8 cellular contexts compared by ENCODE assay signal in genomic region chr10:11255796-11256444, GRCh38.
DNase-seq lines count a peak whose midpoint lies in the region; ATAC-seq and TF ChIP-seq lines count a peak whose summit lies in the region.
"Had no signal": no experiment of that assay in that cellular context is flagged by ENCODE, and none has a peak within 500 bp of the region (broad histone marks: within the 10 kb centered on the region; RNA-seq: fewer than 3 reads in every experiment).

No MANE protein-coding gene starts in this region.

- H3K36me3 ChIP-seq in HEK293 (ENCODE audit: control insufficient read depth in 2 of 2, insufficient read depth in 1 of 2, low read length in 2 of 2) (peaks cover 3 to 25% of the 10 kb centered on the region in 2 experiments; a peak in 2 of 3 replicates), mucosa of descending colon (ENCODE audit: low read depth) (no peaks in the 10 kb centered on the region), upper lobe of right lung (peaks cover 80% of the 10 kb centered on the region)
- H3K36me3 ChIP-seq: SJSA1 had no signal

- H3K36me3 Mint-ChIP-seq in progenitor cell of endocrine pancreas (ENCODE audit: insufficient read depth) (no peaks in the 10 kb centered on the region), chondrocyte (ENCODE audit: low read depth) (peaks cover 10% of the 10 kb centered on the region)

- no peaks in the 10 kb centered on the region for H3K4me1 Mint-ChIP-seq in progenitor cell of endocrine pancreas (ENCODE audit: low read depth)
- H3K4me1 Mint-ChIP-seq in chondrocyte (ENCODE audit: low read depth) = no peaks in the 10 kb centered on the region

- CTCF ChIA-PET in HEK293 (lab: Yijun Ruan, JAX) = no interaction called here

- TF ChIP-seq CTCF in HEK293 (tag by site-specific recombination; IDR thresholded peaks at IDR 0.05) (no peak), mucosa of descending colon (IDR thresholded peaks at IDR 0.05) (no peak), progenitor cell of endocrine pancreas (IDR thresholded peaks at IDR 0.05; ENCODE audit: unreplicated experiment) (no peak), upper lobe of right lung (IDR thresholded peaks at IDR 0.05) (no peak), chondrocyte (IDR thresholded peaks at IDR 0.05) (no peak)

- H3K4me3 ChIP-seq in HEK293 (ENCODE audit: low read depth, low read length) (no peak overlapping the region), mucosa of descending colon (no peak overlapping the region), upper lobe of right lung (no peak overlapping the region)
- H3K4me3 ChIP-seq: SJSA1 had no signal

- ATAC-seq in GM18511 (IDR thresholded peaks at IDR 0.05; ENCODE audit: unreplicated experiment) (peak; percentile 50), mucosa of descending colon (peak; percentile 60), upper lobe of right lung (no peak)

- no peaks in the 10 kb centered on the region for H3K4me1 ChIP-seq in HEK293 (ENCODE audit: control insufficient read depth, insufficient read depth, low read length)
- H3K4me1 ChIP-seq in mucosa of descending colon (ENCODE audit: low read depth) = no peaks in the 10 kb centered on the region
- H3K4me1 ChIP-seq in upper lobe of right lung = no peaks in the 10 kb centered on the region
- H3K4me1 ChIP-seq: SJSA1 had no signal

- H3K27ac ChIP-seq in HEK293 (ENCODE audit: extremely low read depth, low read depth, low read length) = no peak overlapping the region
- no peak overlapping the region for H3K27ac ChIP-seq in upper lobe of right lung
- H3K27ac ChIP-seq: SJSA1 had no signal

- no peak overlapping the region for H3K4me3 Mint-ChIP-seq in progenitor cell of endocrine pancreas (ENCODE audit: low read depth)
- no peak overlapping the region for H3K4me3 Mint-ChIP-seq in chondrocyte (ENCODE audit: unreplicated experiment)

- no peaks in the 10 kb centered on the region for H3K27me3 ChIP-seq in upper lobe of right lung

- POLR2A ChIA-PET in HEK293 (lab: Yijun Ruan, JAX) = interaction anchor here (0.6 kb wide), 1 partner anchor 30 kb away, joined by 3 read pairs; no protein-coding TSS in a partner anchor

- DNase-seq in NCI-H748 (lab: John Stamatoyannopoulos, UW; ENCODE audit: unreplicated experiment) = peak; percentile 79
- DNase-seq in mucosa of descending colon = no peak
- no peak for DNase-seq in progenitor cell of endocrine pancreas (ENCODE audit: low spot score, unreplicated experiment)
- no peak for DNase-seq in upper lobe of right lung
- DNase-seq in chondrocyte (ENCODE audit: low spot score) = no peak

- intact Hi-C loops in mucosa of descending colon (cut with DNase I, micrococcal nuclease) = no loop called here
- intact Hi-C loops in upper lobe of right lung (cut with DNase I) = no loop called here

- H3K27ac Mint-ChIP-seq in progenitor cell of endocrine pancreas = no peak overlapping the region
- no peak overlapping the region for H3K27ac Mint-ChIP-seq in chondrocyte (ENCODE audit: unreplicated experiment)

- H3K9me3 ChIP-seq in HEK293 (ENCODE audit: control insufficient read depth, insufficient read depth, low read depth, low read length) (no peaks in the 10 kb centered on the region), mucosa of descending colon (no peaks in the 10 kb centered on the region), upper lobe of right lung (no peaks in the 10 kb centered on the region)
- H3K9me3 ChIP-seq: SJSA1 had no signal

- H3K9me3 Mint-ChIP-seq in progenitor cell of endocrine pancreas (ENCODE audit: low read depth) (no peaks in the 10 kb centered on the region), chondrocyte (ENCODE audit: low read depth) (no peaks in the 10 kb centered on the region)

- H3K27me3 Mint-ChIP-seq in progenitor cell of endocrine pancreas (peaks cover 11% of the 10 kb centered on the region), chondrocyte (ENCODE audit: low read depth) (no peaks in the 10 kb centered on the region)

TF ChIP-seq in HEK293, 187 proteins besides CTCF, POLR2A, EP300 and RAD21:
- TF ChIP-seq SCRT1 (tag by site-specific recombination; IDR thresholded peaks at IDR 0.05; ENCODE audit: borderline replicate concordance) = peak; percentile 24; the same call in 1 of the 2 replicates
- peak; percentile 74 for TF ChIP-seq SCRT2 (tag by site-specific recombination; IDR thresholded peaks at IDR 0.05)
- TF ChIP-seq TSHZ1 (tag by site-specific recombination; IDR thresholded peaks at IDR 0.05; ENCODE audit: borderline replicate concordance) = no peak
- TF ChIP-seq ZNF747 (tag by site-specific recombination; IDR thresholded peaks at IDR 0.05) = no peak
